ENCODE assay signal across 20 cellular contexts in genomic region chr20:59606566-59606965, GRCh38. TPM values are rescaled to one million over a fixed set of nuclear protein-coding genes. Genes with fewer than 3 reads are reported as not detected.
DNase-seq lines count a peak whose midpoint lies in the region; ATAC-seq and TF ChIP-seq lines count a peak whose summit lies in the region.
"Had no signal": no experiment of that assay in that cellular context is flagged by ENCODE, and none has a peak within 500 bp of the region (broad histone marks: within the 10 kb centered on the region; RNA-seq: fewer than 3 reads in every experiment).

No MANE protein-coding gene starts in this region.

- H3K9me3 ChIP-seq in neural cell (ENCODE audit: low read length) (no peaks in the 10 kb centered on the region), left lung (no peaks in the 10 kb centered on the region)
- H3K9me3 ChIP-seq: BE2C, SJSA1 had no signal

- no peaks in the 10 kb centered on the region for H3K36me3 ChIP-seq in neural cell (ENCODE audit: insufficient read depth, low read length)
- no peaks in the 10 kb centered on the region for H3K36me3 ChIP-seq in left lung
- H3K36me3 ChIP-seq: BE2C, SJSA1 had no signal

- H3K27me3 ChIP-seq in neural cell (ENCODE audit: insufficient read depth, low read depth, low read length): no peaks in the 10 kb centered on the region
- peaks cover 38 to 99% of the 10 kb centered on the region in 2 donors for H3K27me3 ChIP-seq in left lung

- H3K27ac Mint-ChIP-seq in glutamatergic neuron (ENCODE audit: unreplicated experiment): peak overlapping the region; percentile 7
- no peak overlapping the region for H3K27ac Mint-ChIP-seq in activated naive CD4-positive, alpha-beta T cell treated with anti-CD3 and anti-CD28 coated beads, Interleukin-2, amount 50 U/mL, for 72 hours
- H3K27ac Mint-ChIP-seq: CD4-positive, alpha-beta T cell had no signal

- ATAC-seq in left lung (no peak), HG03139 (IDR thresholded peaks at IDR 0.05; ENCODE audit: unreplicated experiment) (no peak)
- ATAC-seq in activated naive CD4-positive, alpha-beta T cell treated with anti-CD3 and anti-CD28 coated beads, Interleukin-2, amount 50 U/mL, for 72 hours: no peak
- ATAC-seq: HCT116 had no signal

- H3K4me1 Mint-ChIP-seq in glutamatergic neuron (ENCODE audit: low read depth, unreplicated experiment): peaks cover 5% of the 10 kb centered on the region

- intact Hi-C loops in left lung (cut with DNase I): no loop called here

- H4K20me1 ChIP-seq in neural cell (ENCODE audit: insufficient read depth): no peaks in the 10 kb centered on the region

- H3K9me2 ChIP-seq in neural cell (ENCODE audit: insufficient read depth, low read length): no peaks in the 10 kb centered on the region

- H3K4me3 Mint-ChIP-seq in glutamatergic neuron (ENCODE audit: unreplicated experiment): peak overlapping the region; percentile 83
- H3K4me3 Mint-ChIP-seq: CD4-positive, alpha-beta T cell had no signal

- H3K9ac ChIP-seq in neural cell (ENCODE audit: low read length): no peak overlapping the region
- H3K9ac ChIP-seq: KMS-11 had no signal

- no peak for TF ChIP-seq EP300 in neural cell (conservative IDR thresholded peaks at IDR 0.05; ENCODE audit: poor library complexity, severe bottlenecking)

- peaks cover 8% of the 10 kb centered on the region for H3K36me3 Mint-ChIP-seq in glutamatergic neuron (ENCODE audit: unreplicated experiment)
- no peaks in the 10 kb centered on the region for H3K36me3 Mint-ChIP-seq in activated naive CD4-positive, alpha-beta T cell treated with anti-CD3 and anti-CD28 coated beads, Interleukin-2, amount 50 U/mL, for 72 hours

- no peaks in the 10 kb centered on the region for H3F3A ChIP-seq in neural cell (ENCODE audit: insufficient read depth, low read length, poor library complexity, severe bottlenecking)

- TF ChIP-seq CTCF in glutamatergic neuron (IDR thresholded peaks at IDR 0.05; ENCODE audit: partially characterized antibody, unreplicated experiment): no peak
- TF ChIP-seq CTCF in neural cell (IDR thresholded peaks at IDR 0.05; ENCODE audit: poor library complexity, severe bottlenecking): no peak
- no peak for TF ChIP-seq CTCF in left lung (IDR thresholded peaks at IDR 0.05)

- H3K4me1 ChIP-seq in left lung: no peaks in the 10 kb centered on the region
- H3K4me1 ChIP-seq: BE2C, SJSA1 had no signal

- no peak for DNase-seq in glutamatergic neuron
- no peak for DNase-seq in left lung
- no peak for DNase-seq in NCI-H524 treated with DMSO at 0.1 percent for 48 hours (lab: John Stamatoyannopoulos, UW)
- DNase-seq in activated naive CD4-positive, alpha-beta T cell treated with anti-CD3 and anti-CD28 coated beads, Interleukin-2, amount 50 U/mL, for 72 hours (ENCODE audit: low spot score in 2 of 2): no peak
- DNase-seq: BE2C; CD4-positive, alpha-beta T cell; COR-L47; DMS79; IMR-90; MV-4-11; NCI-H2029 treated with DMSO at 0.1 percent for 48 hours; NCI-H446 treated with DMSO at 0.1 percent for 48 hours; NK-92 treated with Interleukin-12 subunit alpha and Interleukin-12 subunit beta, amount 100 ng/mL, for 24 hours had no signal

- H3K79me2 ChIP-seq in neural cell (replicated peaks; ENCODE audit: insufficient read depth, low read length): no peaks in the 10 kb centered on the region

- H3K4me3 ChIP-seq in neural cell (ENCODE audit: low read length) (peak overlapping the region; percentile 34), left lung (no peak overlapping the region)
- H3K4me3 ChIP-seq: SJSA1 had no signal

- H3K27ac ChIP-seq in angular gyrus (ENCODE audit: low read depth, low read length): peak overlapping the region; percentile 89
- peak overlapping the region; percentile 33 for H3K27ac ChIP-seq in neural cell (ENCODE audit: low read length)
- H3K27ac ChIP-seq in left lung: no peak overlapping the region
- H3K27ac ChIP-seq: KMS-11, SJSA1 had no signal

- no peak for TF ChIP-seq RAD21 in neural cell (conservative IDR thresholded peaks at IDR 0.05)

- H3K4me2 ChIP-seq in neural cell (ENCODE audit: low read length): no peak overlapping the region
- H3K4me2 ChIP-seq: KMS-11 had no signal

- no peak overlapping the region for H2AFZ ChIP-seq in neural cell (ENCODE audit: low read depth, low read length)

- peaks cover 20% of the 10 kb centered on the region for H3K27me3 Mint-ChIP-seq in glutamatergic neuron (ENCODE audit: unreplicated experiment)

- peaks cover 11% of the 10 kb centered on the region for H3K9me3 Mint-ChIP-seq in glutamatergic neuron (ENCODE audit: unreplicated experiment)
- H3K9me3 Mint-ChIP-seq in activated naive CD4-positive, alpha-beta T cell treated with anti-CD3 and anti-CD28 coated beads, Interleukin-2, amount 50 U/mL, for 72 hours: no peaks in the 10 kb centered on the region
- H3K9me3 Mint-ChIP-seq: CD4-positive, alpha-beta T cell had no signal

TF ChIP-seq in neural cell, 6 proteins besides CTCF, POLR2A, EP300 and RAD21:
- TF ChIP-seq EZH2 (IDR thresholded peaks at IDR 0.05; ENCODE audit: borderline replicate concordance, insufficient read depth, low read length, poor library complexity, severe bottlenecking) (no peak), SMC3 (conservative IDR thresholded peaks at IDR 0.05; ENCODE audit: poor library complexity) (no peak), POLR2AphosphoS5 (IDR thresholded peaks at IDR 0.05) (no peak), TAF1 (IDR thresholded peaks at IDR 0.05; ENCODE audit: low read depth) (no peak), MXI1 (conservative IDR thresholded peaks at IDR 0.05; ENCODE audit: poor library complexity, severe bottlenecking) (no peak), REST (IDR thresholded peaks at IDR 0.05; ENCODE audit: borderline replicate concordance) (no peak)

RNA-seq across cellular contexts. Expression of gene PHACTR3, which starts 2.2 kb away (rescaled TPM):
- total RNA-seq in glutamatergic neuron (ENCODE audit: unreplicated experiment): 37.0 TPM
- polyA plus RNA-seq in neural cell: 1.3 and 1.6 TPM in 2 replicates
- polyA minus RNA-seq in neural cell: 1.5 and 2.1 TPM in 2 replicates
- 10 to 100 TPM in 1 of 2 donors, 1 to 10 TPM in 1; 4.1 to 14.5 TPM for total RNA-seq in left lung
- not detected for total RNA-seq in activated naive CD4-positive, alpha-beta T cell treated with anti-CD3 and anti-CD28 coated beads, Interleukin-2, amount 50 U/mL, for 72 hours
- total RNA-seq: CD4-positive, alpha-beta T cell; IMR-90; M059J; SJSA1 had no signal
- polyA plus RNA-seq: IMR-90 had no signal

Comparison
In these comparisons a context has a peak if more than half of its experiments do, and no peak if none do; other contexts are left out.
1. H3K27ac ChIP-seq: peak in angular gyrus (single experiment) and neural cell (single experiment); none in left lung (0 of 2).
2. RNA of gene PHACTR3, which starts 2.2 kb away (total RNA-seq): 37.0 TPM in glutamatergic neuron (single experiment) and 4.1 to 14.5 TPM in left lung; not detected in activated naive CD4-positive, alpha-beta T cell treated with anti-CD3 and anti-CD28 coated beads, Interleukin-2, amount 50 U/mL, for 72 hours; every median in the first group is over 4 times any median in the second.